In genomic region chr19:14475251-14476073, GRCh38 we compare ENCODE assay signal across 8 cellular contexts. TPM values are rescaled to one million over a fixed set of nuclear protein-coding genes. Genes with fewer than 3 reads are reported as not detected.
DNase-seq lines count a peak whose midpoint lies in the region; ATAC-seq and TF ChIP-seq lines count a peak whose summit lies in the region.

Gene PTGER1, minus strand, starts transcription at chr19:14475354. Its CDS starts 1,034 bp downstream, at chr19:14474320.

- H3K4me2 ChIP-seq in GM23248 (ENCODE audit: unreplicated experiment): peak within 1 kb of the TSS; percentile 52

- H3K4me1 ChIP-seq in GM23248 (ENCODE audit: insufficient read depth) (peaks cover 9% of the 10 kb centered on the region), tibial nerve (peaks cover 0 to 67% (median 26%) of the 10 kb centered on the region in 4 donors)

- 8 to 10% methylated on average over 31 to 33 of the region's 33 CpGs for WGBS in GM23248 (ENCODE audit: low coverage in 1 of 2, low lambda C conversion rate in 2 of 2, missing lambda C conversion rate in 2 of 2), 2 experiments
- 10 to 18% methylated on average over 20 to 29 of the region's 33 CpGs for WGBS in tibial nerve, 2 donors

- ATAC-seq in HG03432 (IDR thresholded peaks at IDR 0.05; ENCODE audit: unreplicated experiment) (no peak), HG02970 (IDR thresholded peaks at IDR 0.05; ENCODE audit: low FRiP score, unreplicated experiment) (no peak), GM21526 (IDR thresholded peaks at IDR 0.05; ENCODE audit: low FRiP score, unreplicated experiment) (no peak)

- peak; percentile 72 for DNase-seq in AG20443 (ENCODE audit: low spot score)
- peak; percentile 67 for DNase-seq in GM23248
- DNase-seq in activated CD4-positive, alpha-beta T cell treated with anti-CD3 and anti-CD28 coated beads, Interleukin-2, amount 50 U/mL, for 48 hours: peak; percentile 43 to 52
- DNase-seq in hepatic stellate cell (ENCODE audit: low spot score): peak; percentile 76
- no peak for DNase-seq in tibial nerve (ENCODE audit: low spot score in 2 of 2)

- H2AFZ ChIP-seq in GM23248: peak within 1 kb of the TSS; percentile 23; the same call in 1 of the 2 replicates

- in situ Hi-C loops in GM23248 (cut with MboI): no loop called here

- no peaks in the 10 kb centered on the region for H4K20me1 ChIP-seq in GM23248 (ENCODE audit: insufficient read depth)

- H3K9me3 ChIP-seq in GM23248 (ENCODE audit: low read depth): no peaks in the 10 kb centered on the region
- no peaks in the 10 kb centered on the region for H3K9me3 ChIP-seq in tibial nerve

- no peaks in the 10 kb centered on the region for H3K79me2 ChIP-seq in GM23248 (ENCODE audit: insufficient read depth)

- H3K27me3 ChIP-seq in GM23248 (replicated peaks; ENCODE audit: insufficient read depth) (no peaks in the 10 kb centered on the region), tibial nerve (peaks cover 0 to 34% of the 10 kb centered on the region in 2 donors)

- H3F3A ChIP-seq in GM23248 (ENCODE audit: insufficient read depth): peaks cover 6% of the 10 kb centered on the region; the same call in 1 of the 2 replicates

- no peak within 1 kb of the TSS for H3K27ac ChIP-seq in GM23248
- H3K27ac ChIP-seq in tibial nerve: peak within 1 kb of the TSS in 1 of 4 donors; percentile 36

- H3K36me3 ChIP-seq in GM23248 (ENCODE audit: low read depth) (peaks cover 12% of the 10 kb centered on the region; the same call in 1 of the 2 replicates), tibial nerve (peaks cover 0 to 48% (median 4%) of the 10 kb centered on the region in 3 donors)

- H3K9ac ChIP-seq in GM23248: 0 out of 2 replicates have a peak within 1 kb of the TSS, but pooled peaks have one; percentile 8

- no peaks in the 10 kb centered on the region for H3K9me2 ChIP-seq in GM23248 (ENCODE audit: insufficient read depth)

- TF ChIP-seq CTCF in tibial nerve (IDR thresholded peaks at IDR 0.05): peak in 4 of 5 experiments; percentile 9 to 32 (median 26)

- H3K4me3 ChIP-seq in GM23248: peak within 1 kb of the TSS; percentile 30; the same call in 1 of the 2 replicates
- peak within 1 kb of the TSS in 1 of 4 donors; percentile 23 for H3K4me3 ChIP-seq in tibial nerve

- no peak for TF ChIP-seq EP300 in tibial nerve (IDR thresholded peaks at IDR 0.05)

- TF ChIP-seq POLR2A in tibial nerve (IDR thresholded peaks at IDR 0.05): no peak

RNA-seq across cellular contexts. Expression of gene PTGER1, which starts in this region (rescaled TPM):
- 0.22 and 2.5 TPM in 2 replicates for total RNA-seq in GM23248 (2014; rRNA removed; shearing (Covaris generic))
- 0.79 and 0.80 TPM in 2 replicates for polyA plus RNA-seq in GM23248 (2016; fragmentation: Nextera tagmentation; extraction: Ambion mirVana)
- total RNA-seq in tibial nerve: 1 to 10 TPM in 3 of 4 donors, under 1 TPM in 1; 0.90 to 5.9 (median 3.5) TPM

Comparison
In these comparisons a context has a peak if more than half of its experiments do, and no peak if none do; other contexts are left out.
1. DNase-seq: peak in AG20443 (single experiment), GM23248 (single experiment), activated CD4-positive, alpha-beta T cell treated with anti-CD3 and anti-CD28 coated beads, Interleukin-2, amount 50 U/mL, for 48 hours (2 of 2) and hepatic stellate cell (single experiment); none in tibial nerve (0 of 2).